In genomic region chr2:237685408-237685807, GRCh38 we compare ENCODE assay signal across 11 cellular contexts. TPM values are rescaled to one million over a fixed set of nuclear protein-coding genes. Genes with fewer than 3 reads are reported as not detected.
DNase-seq lines count a peak whose midpoint lies in the region; ATAC-seq, FAIRE-seq and TF ChIP-seq lines count a peak whose summit lies in the region.
"Had no signal": no experiment of that assay in that cellular context is flagged by ENCODE, and none has a peak within 500 bp of the region (broad histone marks: within the 10 kb centered on the region; RNA-seq: fewer than 3 reads in every experiment).

No MANE protein-coding gene starts in this region.

- ATAC-seq in GM19351 (IDR thresholded peaks at IDR 0.05; ENCODE audit: unreplicated experiment): no peak

- no peaks in the 10 kb centered on the region for H3K27me3 ChIP-seq in H1 (replicated peaks in 1 of 4; ENCODE audit: control insufficient read depth in 3 of 4, extremely low read depth in 1 of 4, insufficient read depth in 3 of 4, low read length in 3 of 4)

- no peak overlapping the region for H4K91ac ChIP-seq in H1 (replicated peaks; ENCODE audit: insufficient read length, low read length)

- H3K79me2 ChIP-seq in H1 (ENCODE audit: control insufficient read depth in 1 of 2, insufficient read depth in 2 of 2, low read length in 2 of 2): no peaks in the 10 kb centered on the region

- no peaks in the 10 kb centered on the region for H3K9me3 Mint-ChIP-seq in neural crest cell
- H3K9me3 Mint-ChIP-seq: activated CD4-positive, alpha-beta T cell treated with anti-CD3 and anti-CD28 coated beads, Interleukin-2, amount 10 ng/mL, durations not matched to agents 24 days and 14 days had no signal

- no peak overlapping the region for H3K4me3 Mint-ChIP-seq in neural crest cell
- H3K4me3 Mint-ChIP-seq: activated CD4-positive, alpha-beta T cell treated with anti-CD3 and anti-CD28 coated beads, Interleukin-2, amount 10 ng/mL, durations not matched to agents 24 days and 14 days had no signal

- H3K4me1 Mint-ChIP-seq in neural crest cell: peaks cover 11% of the 10 kb centered on the region

- no peak overlapping the region for H2BK20ac ChIP-seq in H1 (ENCODE audit: low read length)

- H2BK120ac ChIP-seq in H1 (replicated peaks; ENCODE audit: low read depth, low read length): no peak overlapping the region

- H3K23ac ChIP-seq in H1 (ENCODE audit: insufficient read length): no peak overlapping the region

- no peak overlapping the region for H2AFZ ChIP-seq in H1 (ENCODE audit: low read length)

- H3K9me3 ChIP-seq in H1 (ENCODE audit: insufficient read depth in 2 of 2, low read depth in 1 of 2, low read length in 1 of 2): peaks cover 0 to 4% of the 10 kb centered on the region in 2 experiments; a peak in 1 of 4 replicates

- no peaks in the 10 kb centered on the region; the same call in 1 of the 2 replicates for H3K79me1 ChIP-seq in H1 (ENCODE audit: low read depth, low read length)

- no peak overlapping the region for H2AK5ac ChIP-seq in H1 (ENCODE audit: low read depth, low read length)

- H3K4me3 ChIP-seq in NB4 (ENCODE audit: low read depth, low read length) (no peak overlapping the region), H1 (ENCODE audit: extremely low read depth in 1 of 4, insufficient read depth in 2 of 4, low read depth in 3 of 4, low read length in 4 of 4) (no peak overlapping the region)

- TF ChIP-seq EP300 in H1 (IDR thresholded peaks at IDR 0.05; ENCODE audit: borderline replicate concordance in 1 of 2, low read depth in 2 of 2, low read length in 2 of 2): no peak

- no peak overlapping the region for H3K14ac ChIP-seq in H1 (ENCODE audit: insufficient read length)

- no peaks in the 10 kb centered on the region; the same call in 1 of the 2 replicates for H3K23me2 ChIP-seq in H1 (ENCODE audit: low read depth, low read length)

- no peak overlapping the region for H3K9ac ChIP-seq in H1 (replicated peaks in 1 of 4; ENCODE audit: extremely low read depth in 1 of 4, low read depth in 3 of 4, low read length in 3 of 4)

- no peak overlapping the region for H3K27ac ChIP-seq in H1 (ENCODE audit: low read depth, low read length)

- intact Hi-C loops in head of caudate nucleus (cut with DNase I): no loop called here

- CTCF ChIA-PET in H1 (lab: Charles Lee; ENCODE audit: partially characterized antibody): interaction anchor here (0.6 to 5.5 kb wide), 21 partner anchors 14 to 1410 kb away, joined by 3 to 79 read pairs (median 4); no protein-coding TSS in a partner anchor

- no peak overlapping the region for H2BK15ac ChIP-seq in H1 (ENCODE audit: low read length)

- TF ChIP-seq POLR2A in NB4 (IDR thresholded peaks at IDR 0.05; ENCODE audit: extremely low read depth, insufficient read length) (no peak), H1 (IDR thresholded peaks at IDR 0.05; ENCODE audit: control extremely low read depth in 1 of 2, low read depth in 2 of 2, low read length in 2 of 2) (no peak)

- peak; percentile 21 for TF ChIP-seq CTCF in NB4 (IDR thresholded peaks at IDR 0.05; ENCODE audit: low read depth, low read length)
- TF ChIP-seq CTCF in H1 (IDR thresholded peaks at IDR 0.05; ENCODE audit: control extremely low read depth in 1 of 3, insufficient read depth in 1 of 3, low read depth in 1 of 3, low read length in 3 of 3): peak; percentile 35 to 67 (median 57)
- TF ChIP-seq CTCF in neural crest cell (conservative IDR thresholded peaks at IDR 0.05): peak; percentile 47

- no peak overlapping the region for H4K5ac ChIP-seq in H1 (ENCODE audit: insufficient read length, low read depth, low read length)

- no peaks in the 10 kb centered on the region for H3K4me1 ChIP-seq in H1 (replicated peaks in 1 of 4; ENCODE audit: control insufficient read depth in 3 of 4, insufficient read depth in 4 of 4, low read length in 3 of 4)

- FAIRE-seq in H1 (lab: Jason Lieb, UNC): no peak
- FAIRE-seq: GM18507 had no signal

- no peak overlapping the region for H2BK5ac ChIP-seq in H1 (ENCODE audit: low read depth, low read length)

- peaks cover 0 to 3% of the 10 kb centered on the region in 2 experiments for H4K20me1 ChIP-seq in H1 (replicated peaks in 1 of 2; ENCODE audit: control insufficient read depth in 1 of 2, insufficient read depth in 2 of 2, low read length in 2 of 2)

- DNase-seq in DMS53 (lab: John Stamatoyannopoulos, UW) (peak; percentile 75), NB4 (ENCODE audit: low read depth) (no peak), H1 (ENCODE audit: low read depth in 1 of 2, low spot score in 2 of 2) (no peak), neural crest cell (ENCODE audit: low read depth, low spot score) (no peak), globus pallidus (ENCODE audit: low spot score) (no peak), DMS153 treated with DMSO at 0.1 percent for 48 hours (lab: John Stamatoyannopoulos, UW; ENCODE audit: unreplicated experiment) (no peak), head of caudate nucleus (no peak)
- DNase-seq: activated CD4-positive, alpha-beta T cell treated with anti-CD3 and anti-CD28 coated beads, Interleukin-2, amount 10 ng/mL, durations not matched to agents 24 days and 14 days; NCI-H2171 treated with DMSO at 0.1 percent for 48 hours had no signal

- H3K4ac ChIP-seq in H1 (replicated peaks; ENCODE audit: insufficient read length, low read depth, low read length): no peak overlapping the region

- H3K18ac ChIP-seq in H1 (ENCODE audit: extremely low read depth, low read length): no peak overlapping the region

- no peaks in the 10 kb centered on the region for H3K36me3 ChIP-seq in H1 (ENCODE audit: control insufficient read depth in 2 of 4, insufficient read depth in 4 of 4, low read length in 3 of 4)

- 80% methylated on average over 5 of the region's 5 CpGs; no CpG with 5 or more reads in 1 of the 2 experiments for WGBS in H1 (ENCODE audit: extremely low coverage in 1 of 2, insufficient coverage in 1 of 2, insufficient read length in 1 of 2, insufficient replicate concordance in 2 of 2, low coverage in 1 of 2, low lambda C conversion rate in 2 of 2, missing lambda C conversion rate in 1 of 2), 2 experiments

- H3K27me3 Mint-ChIP-seq in neural crest cell (ENCODE audit: low read depth): no peaks in the 10 kb centered on the region
- H3K27me3 Mint-ChIP-seq: activated CD4-positive, alpha-beta T cell treated with anti-CD3 and anti-CD28 coated beads, Interleukin-2, amount 10 ng/mL, durations not matched to agents 24 days and 14 days had no signal

- no peak overlapping the region for H3K4me2 ChIP-seq in H1 (ENCODE audit: insufficient read depth in 1 of 2, low read depth in 2 of 2, low read length in 2 of 2)

- no peak overlapping the region for H3K56ac ChIP-seq in H1 (replicated peaks; ENCODE audit: insufficient read length, low read depth, low read length)

- peaks cover 12% of the 10 kb centered on the region for H3K36me3 Mint-ChIP-seq in neural crest cell (ENCODE audit: low read depth)

- no peak overlapping the region for H2BK12ac ChIP-seq in H1 (ENCODE audit: low read depth, low read length)

- H3K27ac Mint-ChIP-seq in neural crest cell (ENCODE audit: unreplicated experiment): no peak overlapping the region
- H3K27ac Mint-ChIP-seq: activated CD4-positive, alpha-beta T cell treated with anti-CD3 and anti-CD28 coated beads, Interleukin-2, amount 10 ng/mL, durations not matched to agents 24 days and 14 days had no signal

- POLR2A ChIA-PET in H1 (lab: Charles Lee; ENCODE audit: partially characterized antibody): interaction anchor here (1.3 kb wide), 1 partner anchor 22 kb away, joined by 8 read pairs; no protein-coding TSS in a partner anchor

- H4K8ac ChIP-seq in H1 (ENCODE audit: extremely low read depth, insufficient read depth, low read length): no peak overlapping the region

- peak; percentile 44 to 64 for TF ChIP-seq RAD21 in H1 (IDR thresholded peaks at IDR 0.05 in 1 of 2, conservative IDR thresholded peaks at IDR 0.05 in 1 of 2; ENCODE audit: low read depth in 2 of 2, low read length in 2 of 2)

TF ChIP-seq in H1, 55 proteins besides CTCF, POLR2A, EP300 and RAD21:
- TF ChIP-seq BACH1 (IDR thresholded peaks at IDR 0.05; ENCODE audit: low read length): peak; percentile 48
- TF ChIP-seq ZNF274 (IDR thresholded peaks at IDR 0.05; ENCODE audit: borderline replicate concordance, extremely low read depth, low read length): no peak
- TF ChIP-seq MAFK (IDR thresholded peaks at IDR 0.05; ENCODE audit: low read depth, low read length): peak; percentile 18; the same call in 1 of the 2 replicates

RNA-seq across cellular contexts. Expression of gene LRRFIP1, which starts 58.0 kb away (rescaled TPM):
- total RNA-seq in H1 (2021; fragmentation: NEBNext Ultra II Directional; extraction: Animal tissue kit (Norgen Biotek cat#: 25700)): 68.6 and 75.8 TPM in 2 replicates
- 12.1 and 13.8 TPM in 2 replicates for polyA plus RNA-seq in H1 (2011; rRNA removed)
- 25.4 TPM for polyA plus RNA-seq in H1 (2011; cell fraction: cytosol; rRNA removed)
- polyA plus RNA-seq in H1 (2011; cell fraction: nucleus; rRNA removed): 26.6 TPM
- polyA plus RNA-seq in H1 (2012, experiment 1 of 2): 33.6 to 61.3 TPM (median 38.1 TPM) in 4 replicates
- 4.3 TPM for polyA plus RNA-seq in H1 (2012, experiment 2 of 2)
- polyA plus RNA-seq in H1 (2013, experiment 1 of 2): 98.5 TPM
- polyA plus RNA-seq in H1 (2013, experiment 2 of 2): 87.2 TPM
- polyA minus RNA-seq in H1 (2011; rRNA and poly(A)+ RNA removed): 18.7 and 22.1 TPM in 2 replicates
- polyA minus RNA-seq in H1 (2011; cell fraction: cytosol; rRNA and poly(A)+ RNA removed): 18.1 TPM
- polyA minus RNA-seq in H1 (2011; cell fraction: nucleus; rRNA and poly(A)+ RNA removed): 46.1 TPM
- total RNA-seq in neural crest cell: 37.1 and 38.5 TPM in 2 replicates
